ENCODE assay signal across 8 cellular contexts in genomic region chr3:56702487-56703315, GRCh38. TPM values are rescaled to one million over a fixed set of nuclear protein-coding genes. Genes with fewer than 3 reads are reported as not detected.
DNase-seq lines count a peak whose midpoint lies in the region; ATAC-seq, FAIRE-seq and TF ChIP-seq lines count a peak whose summit lies in the region.

No MANE protein-coding gene starts in this region.

- 0 out of 2 replicates have a peak, but pooled peaks cover 4% of the 10 kb centered on the region for H3K4me1 ChIP-seq in HepG2 (ENCODE audit: insufficient read depth, low read length)

- H2AFZ ChIP-seq in SU-DHL-6 (ENCODE audit: low read depth, low read length, severe bottlenecking) (no peak overlapping the region), HepG2 (ENCODE audit: low read length) (no peak overlapping the region)

- FAIRE-seq in colon (lab: Jason Lieb, UNC) (peak; percentile 5), HepG2 (lab: Jason Lieb, UNC) (no peak)

- intact Hi-C loops in Right ventricle myocardium inferior (cut with DNase I), result loop anchor here (1.0 kb wide), 2 partner anchors 99 to 287 kb away; partner anchors contain the start of gene ARHGEF3
- intact Hi-C loops in cardiac septum (cut with DNase I), result loop anchor here (1.0 to 10.0 kb wide), 3 partner anchors 97 to 372 kb away; no protein-coding TSS in a partner anchor
- intact Hi-C loops in HepG2 (cut with micrococcal nuclease; ENCODE audit: unreplicated experiment), result loop anchor here (1.0 kb wide), 2 partner anchors 97 to 287 kb away; no protein-coding TSS in a partner anchor

- no peak overlapping the region for H3K4me2 ChIP-seq in SU-DHL-6 (ENCODE audit: low read depth, low read length, poor library complexity, severe bottlenecking)
- no peak overlapping the region; the same call in 1 of the 2 replicates for H3K4me2 ChIP-seq in HepG2 (ENCODE audit: low read depth, low read length)

- H3K9ac ChIP-seq in SU-DHL-6 (ENCODE audit: low read length), result no peak overlapping the region
- H3K9ac ChIP-seq in HepG2 (ENCODE audit: insufficient read depth, low read depth, low read length), result no peak overlapping the region

- TF ChIP-seq CTCF in SU-DHL-6 (IDR thresholded peaks at IDR 0.05; ENCODE audit: insufficient read depth, low read length, poor library complexity, severe bottlenecking) (peak; percentile 59), HepG2 (CRISPR knock-in tag; IDR thresholded peaks at IDR 0.05) (peak; percentile 72)

- H3K4me3 ChIP-seq in SU-DHL-6 (ENCODE audit: insufficient read depth, low read length, poor library complexity, severe bottlenecking) (no peak overlapping the region), HepG2 (replicated peaks in 1 of 3; ENCODE audit: insufficient read depth in 1 of 3, low read depth in 2 of 3, low read length in 3 of 3) (no peak overlapping the region)

- TF ChIP-seq EP300 in HepG2 (IDR thresholded peaks at IDR 0.05; ENCODE audit: low read depth in 2 of 2, low read length in 2 of 2) (no peak), HepG2 (CRISPR knock-in tag; IDR thresholded peaks at IDR 0.05; ENCODE audit: borderline replicate concordance) (no peak)

- H4K20me1 ChIP-seq in SU-DHL-6 (ENCODE audit: low read depth, low read length) (no peaks in the 10 kb centered on the region), HepG2 (ENCODE audit: insufficient read depth, low read length) (no peaks in the 10 kb centered on the region)

- in situ Hi-C loops in HepG2 (cut with HindIII; ENCODE audit: extremely low pct_ligation_motif_present, low pct_unique_long_range_greater_than_20kb), result loop anchor here (5.0 kb wide), 2 partner anchors 95 to 285 kb away; no protein-coding TSS in a partner anchor

- CTCF ChIA-PET in HepG2 (lab: Yijun Ruan, JAX; ENCODE audit: low intra/inter-chr PET ratio, low total read pairs), result interaction anchor here (0.6 to 2.7 kb wide), 4 partner anchors 98 to 286 kb away, joined by 3 to 38 read pairs (median 14); partner anchors contain the start of gene ARHGEF3

- H3K27ac ChIP-seq in SU-DHL-6 (ENCODE audit: low read depth, low read length), result no peak overlapping the region
- no peak overlapping the region for H3K27ac ChIP-seq in HepG2 (ENCODE audit: extremely low read length, insufficient read depth, low read length)
- no peak overlapping the region for H3K27ac ChIP-seq in substantia nigra (ENCODE audit: low read depth, low read length, poor library complexity, severe bottlenecking)

- H3K27me3 ChIP-seq in SU-DHL-6 (ENCODE audit: low read length) (no peaks in the 10 kb centered on the region), HepG2 (ENCODE audit: control insufficient read depth in 1 of 2, insufficient read depth in 2 of 2, low read length in 2 of 2) (no peaks in the 10 kb centered on the region; a peak in 1 of 5 replicates)

- no peaks in the 10 kb centered on the region for H3K9me3 ChIP-seq in SU-DHL-6 (ENCODE audit: insufficient read depth, low read length)
- H3K9me3 ChIP-seq in HepG2 (ENCODE audit: low read length), result no peaks in the 10 kb centered on the region

- no peak for DNase-seq in Right ventricle myocardium inferior (ENCODE audit: missing footprints)
- no peak for DNase-seq in cardiac septum (ENCODE audit: low spot score)
- peak; percentile 72 for DNase-seq in NCI-H1092 treated with DMSO at 0.1 percent for 48 hours (lab: John Stamatoyannopoulos, UW)
- DNase-seq in HepG2 (ENCODE audit: low spot score), result peak; percentile 63
- peak in 27 of 49 donors; percentile 1 to 67 (median 17) for DNase-seq in substantia nigra (lab: John Stamatoyannopoulos, UW)
- DNase-seq in ecto neural progenitor cell (ENCODE audit: low spot score), result no peak

- ATAC-seq in Right ventricle myocardium inferior, result peak; percentile 74
- ATAC-seq in HepG2, result peak; percentile 66

- BruUV-seq in HepG2 (replicated peaks; lab: Mats Ljungman, UMichigan), result no TSS peak

- WGBS in HepG2 (ENCODE audit: low lambda C conversion rate), result 23% methylated on average over 5 of the region's 5 CpGs

- TF ChIP-seq POLR2A in HepG2 (IDR thresholded peaks at IDR 0.05; ENCODE audit: insufficient read depth in 1 of 2, low read depth in 2 of 2, low read length in 2 of 2), result no peak

- no peaks in the 10 kb centered on the region for H3K9me2 ChIP-seq in SU-DHL-6 (replicated peaks; ENCODE audit: insufficient read depth, low read length)

- H3K36me3 ChIP-seq in SU-DHL-6 (ENCODE audit: low read length) (no peaks in the 10 kb centered on the region), HepG2 (replicated peaks in 1 of 2; ENCODE audit: control insufficient read depth in 1 of 2, insufficient read depth in 2 of 2, low read length in 2 of 2) (no peaks in the 10 kb centered on the region)

- no peaks in the 10 kb centered on the region for H3K79me2 ChIP-seq in SU-DHL-6 (ENCODE audit: insufficient read depth, low read length)
- H3K79me2 ChIP-seq in HepG2 (ENCODE audit: insufficient read depth, low read length), result no peaks in the 10 kb centered on the region

- peak; percentile 72 for TF ChIP-seq RAD21 in HepG2 (CRISPR knock-in tag; IDR thresholded peaks at IDR 0.05)

- H3F3A ChIP-seq in SU-DHL-6 (ENCODE audit: insufficient read depth), result no peaks in the 10 kb centered on the region

- POLR2A ChIA-PET in HepG2 (lab: Yijun Ruan, JAX), result interaction anchor here (0.9 to 1.6 kb wide), 3 partner anchors 99 to 288 kb away, joined by 3 to 10 read pairs (median 5); partner anchors contain the start of gene ARHGEF3

TF ChIP-seq in HepG2, 621 proteins besides CTCF, POLR2A, EP300 and RAD21:
- TF ChIP-seq CREBL2 (CRISPR knock-in tag; IDR thresholded peaks at IDR 0.05; ENCODE audit: borderline replicate concordance), result no peak
- TF ChIP-seq RFX5 (IDR thresholded peaks at IDR 0.05; ENCODE audit: low read depth, low read length), result no peak
- TF ChIP-seq ZGPAT (CRISPR knock-in tag; IDR thresholded peaks at IDR 0.05), result 0 out of 2 replicates have a peak, but pooled peaks have one; percentile 26
- peak; percentile 92 for TF ChIP-seq STAG1 (CRISPR knock-in tag; IDR thresholded peaks at IDR 0.05)
- TF ChIP-seq TRAFD1 (CRISPR knock-in tag; IDR thresholded peaks at IDR 0.05; ENCODE audit: borderline replicate concordance), result no peak
- peak; percentile 95 for TF ChIP-seq SMC3 (IDR thresholded peaks at IDR 0.05; ENCODE audit: low read length)

RNA-seq across cellular contexts. Expression of gene TASOR, which starts 19.6 kb away (rescaled TPM):
- total RNA-seq in Right ventricle myocardium inferior, result 25.1 TPM
- 29.0 TPM for total RNA-seq in cardiac septum
- 32.5 and 61.1 TPM in 2 replicates for total RNA-seq in HepG2 (2016; rRNA removed; fragmentation: Illumina TruSeq; extraction: Trizol)
- 21.3 and 34.0 TPM in 2 replicates for total RNA-seq in HepG2 (2016; cell fraction: cytosol; rRNA removed; fragmentation: Illumina TruSeq; extraction: Trizol; ENCODE audit: low read depth)
- 30.4 and 60.4 TPM in 2 replicates for total RNA-seq in HepG2 (2016; cell fraction: insoluble cytoplasmic fraction; rRNA removed; fragmentation: Illumina TruSeq; extraction: Trizol)
- total RNA-seq in HepG2 (2016; cell fraction: membrane; rRNA removed; fragmentation: Illumina TruSeq; extraction: Trizol), result 24.0 and 25.0 TPM in 2 replicates
- total RNA-seq in HepG2 (2016; cell fraction: nucleus; rRNA removed; fragmentation: Illumina TruSeq; extraction: Trizol), result 32.7 and 38.9 TPM in 2 replicates
- 15.2 and 20.1 TPM in 2 replicates for polyA plus RNA-seq in HepG2 (2011; rRNA removed)
- 7.9 and 9.9 TPM in 2 replicates for polyA plus RNA-seq in HepG2 (2011; cell fraction: cytosol; rRNA removed)
- 11.4 and 15.3 TPM in 2 replicates for polyA plus RNA-seq in HepG2 (2011; cell fraction: nucleus; rRNA removed)
- polyA plus RNA-seq in HepG2 (2012), result 18.5 and 21.0 TPM in 2 replicates
- 2.2 and 2.4 TPM in 2 replicates for polyA plus RNA-seq in HepG2 (2016; cell fraction: cytosol; fragmentation: Illumina TruSeq; extraction: Trizol; ENCODE audit: low read depth)
- polyA plus RNA-seq in HepG2 (2016; cell fraction: insoluble cytoplasmic fraction; fragmentation: Illumina TruSeq; extraction: Trizol; ENCODE audit: low read depth), result 38.1 and 43.7 TPM in 2 replicates
- 7.2 and 8.1 TPM in 2 replicates for polyA plus RNA-seq in HepG2 (2016; cell fraction: membrane; fragmentation: Illumina TruSeq; extraction: Trizol; ENCODE audit: low read depth)
- polyA plus RNA-seq in HepG2 (2016; cell fraction: nucleus; fragmentation: Illumina TruSeq; extraction: Trizol; ENCODE audit: insufficient read depth, low read depth), result 48.9 and 56.1 TPM in 2 replicates
- 16.0 and 39.7 TPM in 2 replicates for polyA minus RNA-seq in HepG2 (2011; rRNA and poly(A)+ RNA removed; ENCODE audit: low replicate concordance)
- polyA minus RNA-seq in HepG2 (2011; cell fraction: cytosol; rRNA and poly(A)+ RNA removed), result 28.3 and 33.1 TPM in 2 replicates
- 54.3 and 59.6 TPM in 2 replicates for polyA minus RNA-seq in HepG2 (2011; cell fraction: nucleus; rRNA and poly(A)+ RNA removed)

Comparison
In these comparisons a context has a peak if more than half of its experiments do, and no peak if none do; other contexts are left out.
1. DNase-seq: peak in NCI-H1092 treated with DMSO at 0.1 percent for 48 hours (single experiment), HepG2 (single experiment) and substantia nigra (27 of 49); none in Right ventricle myocardium inferior (single experiment), cardiac septum (single experiment) and ecto neural progenitor cell (single experiment).